Comparison of ENCODE assay signal across 8 cellular contexts in genomic region chr21:34887729-34888568, GRCh38.
DNase-seq lines count a peak whose midpoint lies in the region; ATAC-seq and TF ChIP-seq lines count a peak whose summit lies in the region.

No MANE protein-coding gene starts in this region.

- peaks cover 40% of the 10 kb centered on the region for H3K4me1 Mint-ChIP-seq in osteocyte (ENCODE audit: unreplicated experiment)

- H3K4me3 ChIP-seq in thoracic aorta, result peak overlapping the region; percentile 74

- ATAC-seq in GM18867 (IDR thresholded peaks at IDR 0.05; ENCODE audit: unreplicated experiment) (peak; percentile 34), thoracic aorta (ENCODE audit: insufficient number of reproducible peaks, low FRiP score, low read depth) (peak; percentile 8)

- H3K9me3 Mint-ChIP-seq in osteocyte (ENCODE audit: unreplicated experiment), result no peaks in the 10 kb centered on the region

- H3K27me3 ChIP-seq in thoracic aorta (replicated peaks; ENCODE audit: insufficient read depth), result peaks cover 22% of the 10 kb centered on the region

- no peaks in the 10 kb centered on the region for H3K36me3 ChIP-seq in thoracic aorta

- DNase-seq in A172 (ENCODE audit: low spot score) (peak; percentile 85), HT1080 (ENCODE audit: low read depth) (peak; percentile 94), SIG-M5 treated with dmso at 0.1 percent for 504 hours (lab: John Stamatoyannopoulos, UW; ENCODE audit: unreplicated experiment) (peak; percentile 86), germinal center (ENCODE audit: low spot score) (peak; percentile 71), osteocyte (ENCODE audit: extremely low spot score, unreplicated experiment) (peak; percentile 90), thoracic aorta (ENCODE audit: low spot score) (peak; percentile 80)
- DNase-seq in activated gamma-delta T cell treated with anti-CD3 and anti-CD28 coated beads, Interleukin-2, amount 50 U/mL, for 16 hours (ENCODE audit: low read depth), result peak; percentile 81

- TF ChIP-seq CTCF in osteocyte (IDR thresholded peaks at IDR 0.05) (no peak), thoracic aorta (IDR thresholded peaks at IDR 0.05) (no peak)

- H3K4me1 ChIP-seq in thoracic aorta (ENCODE audit: control insufficient read depth in 1 of 2, low read depth in 2 of 2), result peaks cover 18 to 44% of the 10 kb centered on the region in 2 donors

- peaks cover 2% of the 10 kb centered on the region for H3K27me3 Mint-ChIP-seq in osteocyte (ENCODE audit: unreplicated experiment)

- no peaks in the 10 kb centered on the region for H3K9me3 ChIP-seq in thoracic aorta

- H3K27ac ChIP-seq in thoracic aorta, result peak overlapping the region; percentile 76 to 88

- peak overlapping the region; percentile 89 for H3K4me3 Mint-ChIP-seq in osteocyte (ENCODE audit: unreplicated experiment)

- H3K36me3 Mint-ChIP-seq in osteocyte (ENCODE audit: unreplicated experiment), result no peaks in the 10 kb centered on the region

- H3K27ac Mint-ChIP-seq in osteocyte (ENCODE audit: unreplicated experiment), result peak overlapping the region; percentile 98

Comparison
In these comparisons a context has a peak if more than half of its experiments do, and no peak if none do; other contexts are left out.
1. Peak in every context shown above with its lines: DNase-seq, ATAC-seq, H3K4me3 ChIP-seq and H3K27ac ChIP-seq.